Comparison of ENCODE assay signal across 10 cellular contexts in genomic region chr12:50537538-50537919, GRCh38. TPM values are rescaled to one million over a fixed set of nuclear protein-coding genes. Genes with fewer than 3 reads are reported as not detected.
DNase-seq lines count a peak whose midpoint lies in the region; ATAC-seq and TF ChIP-seq lines count a peak whose summit lies in the region.
"Had no signal": no experiment of that assay in that cellular context is flagged by ENCODE, and none has a peak within 500 bp of the region (broad histone marks: within the 10 kb centered on the region; RNA-seq: fewer than 3 reads in every experiment).

No MANE protein-coding gene starts in this region.

- TF ChIP-seq CTCF in Panc1 (IDR thresholded peaks at IDR 0.05) = no peak
- no peak for TF ChIP-seq CTCF in smooth muscle cell (IDR thresholded peaks at IDR 0.05; ENCODE audit: borderline replicate concordance, insufficient read depth, poor library complexity, severe bottlenecking)
- no peak for TF ChIP-seq CTCF in spleen (IDR thresholded peaks at IDR 0.05 in 8 of 11, conservative IDR thresholded peaks at IDR 0.05 in 3 of 11)

- H3K27ac ChIP-seq in Panc1 (ENCODE audit: low read length) = peak overlapping the region; percentile 60
- peak overlapping the region; percentile 89 for H3K27ac ChIP-seq in smooth muscle cell (ENCODE audit: low read depth)
- H3K27ac ChIP-seq in spleen = peak overlapping the region in 4 of 8 donors; percentile 19 to 60 (median 32)
- H3K27ac ChIP-seq: parathyroid adenoma had no signal

- H2AFZ ChIP-seq in smooth muscle cell (ENCODE audit: low read depth) = no peak overlapping the region
- H2AFZ ChIP-seq: parathyroid adenoma had no signal

- H3K4me3 ChIP-seq in Panc1 (ENCODE audit: low read depth in 2 of 2, low read length in 2 of 2) = peak overlapping the region in 1 of 2 experiments; percentile 35; a peak in 2 of 4 replicates
- no peak overlapping the region for H3K4me3 ChIP-seq in smooth muscle cell
- H3K4me3 ChIP-seq in spleen = no peak overlapping the region

- no peaks in the 10 kb centered on the region for H3K36me3 ChIP-seq in Panc1 (ENCODE audit: control insufficient read depth, insufficient read depth, low read length)
- H3K36me3 ChIP-seq in smooth muscle cell (ENCODE audit: low read depth) = no peaks in the 10 kb centered on the region
- peaks cover 0 to 17% (median 0%) of the 10 kb centered on the region in 6 donors for H3K36me3 ChIP-seq in spleen

- H3F3A ChIP-seq in smooth muscle cell (ENCODE audit: low read depth) = peaks cover 20% of the 10 kb centered on the region

- H3K27me3 ChIP-seq in Panc1 (ENCODE audit: control insufficient read depth, insufficient read depth, low read length) (no peaks in the 10 kb centered on the region), smooth muscle cell (ENCODE audit: low read depth) (no peaks in the 10 kb centered on the region), spleen (replicated peaks in 1 of 7) (no peaks in the 10 kb centered on the region)

- peak overlapping the region; percentile 61 for H3K27ac Mint-ChIP-seq in activated CD4-positive, alpha-beta T cell treated with anti-CD3 and anti-CD28 coated beads for 36 hours
- no peak overlapping the region for H3K27ac Mint-ChIP-seq in activated CD4-positive, alpha-beta T cell treated with anti-CD3 and anti-CD28 coated beads, Interleukin-2, amount 10 ng/mL, durations not matched to agents 7 days and 5 days

- peaks cover 37% of the 10 kb centered on the region for H3K4me1 Mint-ChIP-seq in activated CD4-positive, alpha-beta T cell treated with anti-CD3 and anti-CD28 coated beads for 36 hours
- peaks cover 29% of the 10 kb centered on the region for H3K4me1 Mint-ChIP-seq in activated CD4-positive, alpha-beta T cell treated with anti-CD3 and anti-CD28 coated beads, Interleukin-2, amount 10 ng/mL, durations not matched to agents 7 days and 5 days

- no peak for TF ChIP-seq POLR2A in spleen (IDR thresholded peaks at IDR 0.05)

- DNase-seq in activated CD4-positive, alpha-beta T cell treated with anti-CD3 and anti-CD28 coated beads for 36 hours = peak; percentile 49
- no peak for DNase-seq in activated CD4-positive, alpha-beta T cell treated with anti-CD3 and anti-CD28 coated beads, Interleukin-2, amount 10 ng/mL, durations not matched to agents 7 days and 5 days
- DNase-seq in Panc1 (ENCODE audit: low read depth, low spot score) = peak; percentile 80
- peak; percentile 16 for DNase-seq in dermis blood vessel endothelial cell
- no peak for DNase-seq in smooth muscle cell (lab: John Stamatoyannopoulos, UW; ENCODE audit: unreplicated experiment)
- DNase-seq in spleen = no peak
- DNase-seq in HuH-7 (ENCODE audit: low spot score) = no peak
- no peak for DNase-seq in NCI-H1930 (lab: John Stamatoyannopoulos, UW)
- DNase-seq: NK-92 treated with Interleukin-12 subunit alpha and Interleukin-12 subunit beta, amount 100 ng/mL, for 24 hours had no signal

- 73% methylated on average over 1 of the region's 1 CpG for WGBS in smooth muscle cell (ENCODE audit: low lambda C conversion rate)
- 90 to 97% (median 92%) methylated on average over 1 of the region's 1 CpG for WGBS in spleen, 5 donors

- H3K9me3 ChIP-seq in Panc1 (ENCODE audit: control insufficient read depth, insufficient read depth, low read depth, low read length) (no peaks in the 10 kb centered on the region), smooth muscle cell (replicated peaks; ENCODE audit: low read depth) (no peaks in the 10 kb centered on the region), spleen (no peaks in the 10 kb centered on the region)

- H3K27me3 Mint-ChIP-seq in activated CD4-positive, alpha-beta T cell treated with anti-CD3 and anti-CD28 coated beads for 36 hours = no peaks in the 10 kb centered on the region
- no peaks in the 10 kb centered on the region for H3K27me3 Mint-ChIP-seq in activated CD4-positive, alpha-beta T cell treated with anti-CD3 and anti-CD28 coated beads, Interleukin-2, amount 10 ng/mL, durations not matched to agents 7 days and 5 days

- peaks cover 16% of the 10 kb centered on the region for H3K36me3 Mint-ChIP-seq in activated CD4-positive, alpha-beta T cell treated with anti-CD3 and anti-CD28 coated beads for 36 hours (ENCODE audit: low read depth)
- H3K36me3 Mint-ChIP-seq in activated CD4-positive, alpha-beta T cell treated with anti-CD3 and anti-CD28 coated beads, Interleukin-2, amount 10 ng/mL, durations not matched to agents 7 days and 5 days (ENCODE audit: low read depth) = peaks cover 18% of the 10 kb centered on the region

- H3K9me3 Mint-ChIP-seq in activated CD4-positive, alpha-beta T cell treated with anti-CD3 and anti-CD28 coated beads for 36 hours (ENCODE audit: low read depth) = no peaks in the 10 kb centered on the region
- no peaks in the 10 kb centered on the region for H3K9me3 Mint-ChIP-seq in activated CD4-positive, alpha-beta T cell treated with anti-CD3 and anti-CD28 coated beads, Interleukin-2, amount 10 ng/mL, durations not matched to agents 7 days and 5 days

- in situ Hi-C loops in Panc1 (cut with HindIII; ENCODE audit: low pct_unique_long_range_greater_than_20kb, low sequenced_read_pairs) = no loop called here

- H3K4me1 ChIP-seq in Panc1 (ENCODE audit: control insufficient read depth, insufficient read depth, low read length) (peaks cover 24% of the 10 kb centered on the region), smooth muscle cell (ENCODE audit: low read depth) (peaks cover 25% of the 10 kb centered on the region), spleen (peaks cover 22 to 77% (median 56%) of the 10 kb centered on the region in 6 donors)
- H3K4me1 ChIP-seq: parathyroid adenoma had no signal

- peak overlapping the region; percentile 61 for H3K9ac ChIP-seq in smooth muscle cell (ENCODE audit: low read depth)
- H3K9ac ChIP-seq: parathyroid adenoma had no signal

- intact Hi-C loops in activated CD4-positive, alpha-beta T cell treated with anti-CD3 and anti-CD28 coated beads for 36 hours (cut with DNase I, micrococcal nuclease) = no loop called here
- intact Hi-C loops in Panc1 (cut with micrococcal nuclease; ENCODE audit: unreplicated experiment) (no loop called here), spleen (cut with DNase I; ENCODE audit: low total_unique reads) (no loop called here)

- no peak overlapping the region for H3K4me3 Mint-ChIP-seq in activated CD4-positive, alpha-beta T cell treated with anti-CD3 and anti-CD28 coated beads for 36 hours
- H3K4me3 Mint-ChIP-seq in activated CD4-positive, alpha-beta T cell treated with anti-CD3 and anti-CD28 coated beads, Interleukin-2, amount 10 ng/mL, durations not matched to agents 7 days and 5 days = no peak overlapping the region

- POLR2A ChIA-PET in activated CD4-positive, alpha-beta T cell treated with anti-CD3 and anti-CD28 coated beads for 36 hours (lab: Charles Lee) = interaction anchor here (0.6 to 1.4 kb wide), 4 partner anchors 17 to 32 kb away, joined by 3 to 7 read pairs (median 5); partner anchors contain the start of gene DIP2B
- POLR2A ChIA-PET in activated CD4-positive, alpha-beta T cell treated with anti-CD3 and anti-CD28 coated beads, Interleukin-2, amount 10 ng/mL, durations not matched to agents 7 days and 5 days (lab: Charles Lee) = no interaction called here
- POLR2A ChIA-PET in Panc1 (lab: Charles Lee) = interaction anchor here (0.5 kb wide), 1 partner anchor 193 kb away, joined by 3 read pairs; no protein-coding TSS in a partner anchor

- H4K20me1 ChIP-seq in smooth muscle cell (ENCODE audit: low read depth) = peaks cover 4% of the 10 kb centered on the region

- CTCF ChIA-PET in activated CD4-positive, alpha-beta T cell treated with anti-CD3 and anti-CD28 coated beads for 36 hours (lab: Charles Lee) = interaction anchor here (0.6 to 2.7 kb wide), 11 partner anchors 13 to 102 kb away, joined by 3 to 12 read pairs (median 3); partner anchors contain the start of gene DIP2B
- CTCF ChIA-PET in activated CD4-positive, alpha-beta T cell treated with anti-CD3 and anti-CD28 coated beads, Interleukin-2, amount 10 ng/mL, durations not matched to agents 7 days and 5 days (lab: Charles Lee) = interaction anchor here (1.1 to 2.1 kb wide), 6 partner anchors 12 to 47 kb away, joined by 3 to 9 read pairs (median 4); no protein-coding TSS in a partner anchor
- CTCF ChIA-PET in Panc1 (lab: Charles Lee) = interaction anchor here (0.6 to 0.8 kb wide), 3 partner anchors 26 to 55 kb away, joined by 3 to 5 read pairs (median 4); no protein-coding TSS in a partner anchor

- H3K79me2 ChIP-seq in smooth muscle cell (ENCODE audit: low read depth) = peaks cover 72% of the 10 kb centered on the region

- no TSS peak for BruUV-seq in Panc1 (replicated peaks; lab: Mats Ljungman, UMichigan)

- H3K4me2 ChIP-seq in smooth muscle cell = peak overlapping the region; percentile 30

- peak; percentile 18 for ATAC-seq in activated CD4-positive, alpha-beta T cell treated with anti-CD3 and anti-CD28 coated beads for 36 hours
- ATAC-seq in Panc1 = peak; percentile 42; the same call in 1 of the 2 replicates

RNA-seq across cellular contexts. Expression of gene DIP2B, which starts 32.7 kb away (rescaled TPM):
- 10 to 100 TPM; 29.2 to 29.4 TPM for total RNA-seq in activated CD4-positive, alpha-beta T cell treated with anti-CD3 and anti-CD28 coated beads for 36 hours
- 10 to 100 TPM; 28.9 to 30.4 TPM for total RNA-seq in activated CD4-positive, alpha-beta T cell treated with anti-CD3 and anti-CD28 coated beads, Interleukin-2, amount 10 ng/mL, durations not matched to agents 7 days and 5 days
- total RNA-seq in Panc1 (2021; ENCODE audit: unreplicated experiment) (30.2 TPM), dermis blood vessel endothelial cell (44.1 and 44.6 TPM in 2 replicates), smooth muscle cell (35.2 and 36.6 TPM in 2 replicates), spleen (10 to 100 TPM; 46.2 to 96.4 (median 77.7) TPM)
- polyA plus RNA-seq in Panc1 (2012; ENCODE audit: insufficient read length) = 16.4 TPM
- polyA plus RNA-seq in smooth muscle cell (5.8 and 14.4 TPM in 2 replicates), spleen (10 to 100 TPM in 1 of 3 donors, 1 to 10 TPM in 2; 5.6 to 10.5 (median 7.0) TPM)

Comparison
In these comparisons a context has a peak if more than half of its experiments do, and no peak if none do; other contexts are left out.
1. DNase-seq: peak in activated CD4-positive, alpha-beta T cell treated with anti-CD3 and anti-CD28 coated beads for 36 hours (single experiment), Panc1 (single experiment) and dermis blood vessel endothelial cell (single experiment); none in activated CD4-positive, alpha-beta T cell treated with anti-CD3 and anti-CD28 coated beads, Interleukin-2, amount 10 ng/mL, durations not matched to agents 7 days and 5 days (single experiment), smooth muscle cell (single experiment), spleen (single experiment), HuH-7 (single experiment) and NCI-H1930 (0 of 2).